In the genomic region with DNA sequence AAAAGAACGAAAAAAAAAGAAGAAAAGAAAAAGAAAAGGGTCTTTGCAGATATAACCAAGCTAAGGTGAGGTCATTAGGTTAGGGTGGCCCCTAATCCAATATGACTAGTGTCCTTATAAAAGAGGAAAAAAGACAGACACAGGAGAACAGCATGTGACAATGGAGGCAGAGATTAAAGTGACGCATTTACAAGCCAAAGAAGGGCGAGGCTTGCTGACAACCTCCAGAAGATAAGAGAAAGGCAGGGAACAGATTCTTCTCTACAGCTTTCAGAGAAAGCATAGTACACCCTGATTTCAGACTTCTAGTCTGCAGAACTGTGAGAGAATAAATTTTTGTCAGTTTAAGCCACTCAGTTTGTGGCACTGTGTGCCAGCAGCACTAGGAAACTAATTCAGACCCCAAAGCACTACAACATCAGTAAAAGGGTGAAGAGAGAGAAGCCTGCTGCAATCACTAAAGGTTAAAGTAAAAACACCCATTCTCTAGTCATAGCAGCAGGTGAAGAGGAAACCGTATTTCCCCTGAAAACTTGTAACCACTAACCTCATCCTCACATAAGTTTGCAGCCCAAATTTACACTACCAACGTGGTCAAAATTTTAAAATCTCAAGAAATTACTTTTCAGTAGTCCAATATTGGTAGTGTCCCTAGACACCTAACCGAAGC, we compare ENCODE assay signal across 22 cellular contexts. TPM values are rescaled to one million over a fixed set of nuclear protein-coding genes. Genes with fewer than 3 reads are reported as not detected.
DNase-seq lines count a peak whose midpoint lies in the region; ATAC-seq and TF ChIP-seq lines count a peak whose summit lies in the region.
"Had no signal": no experiment of that assay in that cellular context is flagged by ENCODE, and none has a peak within 500 bp of the region (broad histone marks: within the 10 kb centered on the region; RNA-seq: fewer than 3 reads in every experiment).

No MANE protein-coding gene starts in this region.

- no peak for TF ChIP-seq CTCF in hepatocyte (IDR thresholded peaks at IDR 0.05; ENCODE audit: poor library complexity)
- TF ChIP-seq CTCF in type B pancreatic cell (conservative IDR thresholded peaks at IDR 0.05) = no peak

- no peaks in the 10 kb centered on the region for H4K20me1 ChIP-seq in hepatocyte (ENCODE audit: insufficient read depth, poor library complexity, severe bottlenecking)

- no peaks in the 10 kb centered on the region for H3K9me2 ChIP-seq in hepatocyte (replicated peaks; ENCODE audit: insufficient read depth)

- H3K9me3 Mint-ChIP-seq in activated CD4-positive, alpha-beta T cell treated with anti-CD3 and anti-CD28 coated beads, Interleukin-2, amount 10 ng/mL, durations not matched to agents 7 days and 5 days = no peaks in the 10 kb centered on the region
- H3K9me3 Mint-ChIP-seq in stimulated activated naive CD8-positive, alpha-beta T cell treated with anti-CD3 and anti-CD28 coated beads, Interleukin-15, amount 100 ng/mL, for 72 hours = no peaks in the 10 kb centered on the region
- no peaks in the 10 kb centered on the region for H3K9me3 Mint-ChIP-seq in type B pancreatic cell

- H3K4me3 Mint-ChIP-seq in activated CD4-positive, alpha-beta T cell treated with anti-CD3 and anti-CD28 coated beads, Interleukin-2, amount 10 ng/mL, durations not matched to agents 7 days and 5 days = no peak overlapping the region
- no peak overlapping the region for H3K4me3 Mint-ChIP-seq in stimulated activated naive CD8-positive, alpha-beta T cell treated with anti-CD3 and anti-CD28 coated beads, Interleukin-15, amount 100 ng/mL, for 72 hours
- H3K4me3 Mint-ChIP-seq in type B pancreatic cell = no peak overlapping the region

- H3K4me2 ChIP-seq in hepatocyte = peak overlapping the region; percentile 42

- DNase-seq in activated CD4-positive, alpha-beta T cell treated with anti-CD3 and anti-CD28 coated beads, Interleukin-2, amount 10 ng/mL, durations not matched to agents 7 days and 5 days = no peak
- DNase-seq in activated CD4-positive, alpha-beta T cell treated with anti-CD3 and anti-CD28 coated beads for 1 hour = no peak
- DNase-seq in stimulated activated naive CD8-positive, alpha-beta T cell treated with anti-CD3 and anti-CD28 coated beads, Interleukin-15, amount 100 ng/mL, for 72 hours = no peak
- no peak for DNase-seq in stimulated activated naive CD8-positive, alpha-beta T cell treated with anti-CD3 and anti-CD28 coated beads, Interleukin-15, Interleukin-2, amounts not matched to agents 100 U/mL and 50 U/mL, for 24 hours
- DNase-seq in hepatocyte (ENCODE audit: low spot score) (peak; percentile 63), type B pancreatic cell (ENCODE audit: extremely low spot score, unreplicated experiment) (no peak), COLO668 (lab: John Stamatoyannopoulos, UW; ENCODE audit: unreplicated experiment) (no peak)
- DNase-seq: activated CD4-positive, alpha-beta T cell treated with anti-CD3 and anti-CD28 coated beads, Interleukin-2, amount 50 U/mL, for 4 hours; activated naive CD4-positive, alpha-beta T cell treated with Interleukin-2 at 50 U/mL for 16 hours; activated T-cell treated with anti-CD3 and anti-CD28 coated beads, Interleukin-2, amount 50 U/mL, for 1 hour; cerebellar nuclear complex; DMS79 treated with DMSO at 0.1 percent for 48 hours; mammary epithelial cell; NCI-H1694 treated with DMSO at 0.1 percent for 48 hours; NCI-H2171; NCI-H524; NK-92 treated with Interleukin-12 subunit alpha and Interleukin-12 subunit beta, amount 100 ng/mL, for 24 hours; psoas muscle; SJCRH30; substantia nigra; uterus had no signal

- no peaks in the 10 kb centered on the region for H3K36me3 Mint-ChIP-seq in activated CD4-positive, alpha-beta T cell treated with anti-CD3 and anti-CD28 coated beads, Interleukin-2, amount 10 ng/mL, durations not matched to agents 7 days and 5 days (ENCODE audit: low read depth)
- H3K36me3 Mint-ChIP-seq in type B pancreatic cell = no peaks in the 10 kb centered on the region

- H3K36me3 ChIP-seq in hepatocyte (replicated peaks; ENCODE audit: insufficient read depth, low read depth) = no peaks in the 10 kb centered on the region
- H3K36me3 ChIP-seq: SJCRH30, uterus had no signal

- peak overlapping the region; percentile 90 for H3K27ac ChIP-seq in hepatocyte
- H3K27ac ChIP-seq: psoas muscle, SJCRH30, uterus had no signal

- peaks cover 5% of the 10 kb centered on the region for H3K27me3 Mint-ChIP-seq in activated CD4-positive, alpha-beta T cell treated with anti-CD3 and anti-CD28 coated beads, Interleukin-2, amount 10 ng/mL, durations not matched to agents 7 days and 5 days
- no peaks in the 10 kb centered on the region for H3K27me3 Mint-ChIP-seq in stimulated activated naive CD8-positive, alpha-beta T cell treated with anti-CD3 and anti-CD28 coated beads, Interleukin-15, amount 100 ng/mL, for 72 hours
- H3K27me3 Mint-ChIP-seq in type B pancreatic cell = peaks cover 3% of the 10 kb centered on the region

- H3K27ac Mint-ChIP-seq in activated CD4-positive, alpha-beta T cell treated with anti-CD3 and anti-CD28 coated beads, Interleukin-2, amount 10 ng/mL, durations not matched to agents 7 days and 5 days = peak overlapping the region; percentile 88
- H3K27ac Mint-ChIP-seq in stimulated activated naive CD8-positive, alpha-beta T cell treated with anti-CD3 and anti-CD28 coated beads, Interleukin-15, amount 100 ng/mL, for 72 hours = no peak overlapping the region
- peak overlapping the region; percentile 91 for H3K27ac Mint-ChIP-seq in type B pancreatic cell

- H3K9me3 ChIP-seq in hepatocyte (ENCODE audit: low read depth) = no peaks in the 10 kb centered on the region
- H3K9me3 ChIP-seq: psoas muscle, SJCRH30, uterus had no signal

- no peaks in the 10 kb centered on the region for H3K79me2 ChIP-seq in hepatocyte

- H2AFZ ChIP-seq in hepatocyte = no peak overlapping the region

- H3K27me3 ChIP-seq in hepatocyte = no peaks in the 10 kb centered on the region
- H3K27me3 ChIP-seq: SJCRH30, uterus had no signal

- no peak overlapping the region for H3K4me3 ChIP-seq in hepatocyte
- H3K4me3 ChIP-seq: psoas muscle, SJCRH30, uterus had no signal

- 40% methylated on average over 6 of the region's 6 CpGs for WGBS in hepatocyte (ENCODE audit: low lambda C conversion rate, missing lambda C conversion rate)

- no peaks in the 10 kb centered on the region for H3K4me1 ChIP-seq in hepatocyte (ENCODE audit: insufficient read depth)
- H3K4me1 ChIP-seq: SJCRH30, uterus had no signal

- ATAC-seq in stimulated activated naive CD8-positive, alpha-beta T cell treated with anti-CD3 and anti-CD28 coated beads, Interleukin-15, amount 100 ng/mL, for 72 hours = peak; percentile 79
- ATAC-seq in stimulated activated naive CD8-positive, alpha-beta T cell treated with anti-CD3 and anti-CD28 coated beads, Interleukin-15, Interleukin-2, amounts not matched to agents 100 U/mL and 50 U/mL, for 24 hours = no peak
- no peak for ATAC-seq in GM19455 (IDR thresholded peaks at IDR 0.05; ENCODE audit: unreplicated experiment)
- ATAC-seq: psoas muscle had no signal

- CTCF ChIA-PET in activated CD4-positive, alpha-beta T cell treated with anti-CD3 and anti-CD28 coated beads, Interleukin-2, amount 10 ng/mL, durations not matched to agents 7 days and 5 days (lab: Charles Lee) = interaction anchor here (0.6 to 0.9 kb wide), 4 partner anchors 13 to 232 kb away, joined by 3 read pairs; no protein-coding TSS in a partner anchor

- POLR2A ChIA-PET in activated CD4-positive, alpha-beta T cell treated with anti-CD3 and anti-CD28 coated beads, Interleukin-2, amount 10 ng/mL, durations not matched to agents 7 days and 5 days (lab: Charles Lee) = no interaction called here

- peaks cover 18% of the 10 kb centered on the region for H3K4me1 Mint-ChIP-seq in activated CD4-positive, alpha-beta T cell treated with anti-CD3 and anti-CD28 coated beads, Interleukin-2, amount 10 ng/mL, durations not matched to agents 7 days and 5 days
- H3K4me1 Mint-ChIP-seq in stimulated activated naive CD8-positive, alpha-beta T cell treated with anti-CD3 and anti-CD28 coated beads, Interleukin-15, amount 100 ng/mL, for 72 hours = peaks cover 12% of the 10 kb centered on the region
- H3K4me1 Mint-ChIP-seq in type B pancreatic cell (ENCODE audit: unreplicated experiment) = peaks cover 5% of the 10 kb centered on the region

RNA-seq across cellular contexts. Expression of gene REEP1, which starts 17.6 kb away (rescaled TPM):
- total RNA-seq in activated CD4-positive, alpha-beta T cell treated with anti-CD3 and anti-CD28 coated beads, Interleukin-2, amount 10 ng/mL, durations not matched to agents 7 days and 5 days = under 1 TPM; 0.17 to 0.20 TPM
- 24.2 and 26.5 TPM in 2 replicates for total RNA-seq in hepatocyte
- 20.8 and 21.5 TPM in 2 replicates for polyA plus RNA-seq in hepatocyte
- 6.4 and 14.1 TPM in 2 replicates for total RNA-seq in type B pancreatic cell (ENCODE audit: low replicate concordance)

Comparison
In these comparisons a context has a peak if more than half of its experiments do, and no peak if none do; other contexts are left out.
1. H3K27ac Mint-ChIP-seq: peak in activated CD4-positive, alpha-beta T cell treated with anti-CD3 and anti-CD28 coated beads, Interleukin-2, amount 10 ng/mL, durations not matched to agents 7 days and 5 days (single experiment) and type B pancreatic cell (single experiment); none in stimulated activated naive CD8-positive, alpha-beta T cell treated with anti-CD3 and anti-CD28 coated beads, Interleukin-15, amount 100 ng/mL, for 72 hours (0 of 2).